ENCODE assay signal across 1 cellular context in the genomic region with DNA sequence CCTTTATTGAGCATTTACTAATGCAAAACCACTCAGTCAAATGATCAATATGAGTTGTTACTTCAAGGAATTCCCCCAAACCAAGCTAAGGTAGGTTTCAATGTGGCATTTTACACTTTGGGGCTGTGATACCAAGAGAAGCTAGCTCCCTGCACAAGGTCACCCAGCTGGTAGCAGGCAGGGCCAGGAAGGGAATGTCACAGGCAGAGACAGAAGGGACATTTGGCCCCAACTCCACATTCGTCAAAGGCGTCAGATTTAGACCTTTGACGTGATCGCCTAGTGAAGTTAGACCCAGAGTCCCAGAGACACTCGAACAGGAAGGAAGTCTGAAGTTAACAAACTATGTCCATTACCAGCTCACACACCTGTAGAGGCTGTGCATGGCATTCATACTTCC.
TF ChIP-seq lines count a peak whose summit lies in the region.

No MANE protein-coding gene starts in this region.

TF ChIP-seq in GM12878, 131 proteins besides CTCF, POLR2A, EP300 and RAD21 (continued from another document and continues in another):
- no peak for TF ChIP-seq SUPT20H (IDR thresholded peaks at IDR 0.05; ENCODE audit: borderline replicate concordance, control insufficient read depth, low read depth, low read length)
- peak; percentile 71; the same call in 1 of the 2 replicates for TF ChIP-seq EED (IDR thresholded peaks at IDR 0.05; ENCODE audit: low read depth)
- no peak for TF ChIP-seq KDM1A (IDR thresholded peaks at IDR 0.05; ENCODE audit: borderline replicate concordance)
- TF ChIP-seq LARP7 (IDR thresholded peaks at IDR 0.05), result no peak
- TF ChIP-seq, protein P1, sequence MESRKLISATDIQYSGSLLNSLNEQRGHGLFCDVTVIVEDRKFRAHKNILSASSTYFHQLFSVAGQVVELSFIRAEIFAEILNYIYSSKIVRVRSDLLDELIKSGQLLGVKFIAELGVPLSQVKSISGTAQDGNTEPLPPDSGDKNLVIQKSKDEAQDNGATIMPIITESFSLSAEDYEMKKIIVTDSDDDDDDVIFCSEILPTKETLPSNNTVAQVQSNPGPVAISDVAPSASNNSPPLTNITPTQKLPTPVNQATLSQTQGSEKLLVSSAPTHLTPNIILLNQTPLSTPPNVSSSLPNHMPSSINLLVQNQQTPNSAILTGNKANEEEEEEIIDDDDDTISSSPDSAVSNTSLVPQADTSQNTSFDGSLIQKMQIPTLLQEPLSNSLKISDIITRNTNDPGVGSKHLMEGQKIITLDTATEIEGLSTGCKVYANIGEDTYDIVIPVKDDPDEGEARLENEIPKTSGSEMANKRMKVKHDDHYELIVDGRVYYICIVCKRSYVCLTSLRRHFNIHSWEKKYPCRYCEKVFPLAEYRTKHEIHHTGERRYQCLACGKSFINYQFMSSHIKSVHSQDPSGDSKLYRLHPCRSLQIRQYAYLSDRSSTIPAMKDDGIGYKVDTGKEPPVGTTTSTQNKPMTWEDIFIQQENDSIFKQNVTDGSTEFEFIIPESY (IDR thresholded peaks at IDR 0.05), result no peak
- no peak for TF ChIP-seq RB1 (IDR thresholded peaks at IDR 0.05; ENCODE audit: borderline replicate concordance)
- TF ChIP-seq SPI1 (IDR thresholded peaks at IDR 0.05; ENCODE audit: borderline replicate concordance, insufficient read depth, low read depth, low read length), result peak; percentile 27; the same call in 1 of the 2 replicates
- TF ChIP-seq PAX5 (IDR thresholded peaks at IDR 0.05; ENCODE audit: borderline replicate concordance, low read depth, low read length), result no peak
- peak; percentile 67; the same call in 1 of the 2 replicates for TF ChIP-seq IKZF1 (conservative IDR thresholded peaks at IDR 0.05)
- no peak for TF ChIP-seq ZBED1 (IDR thresholded peaks at IDR 0.05; ENCODE audit: borderline replicate concordance)
- TF ChIP-seq RELB (IDR thresholded peaks at IDR 0.05; ENCODE audit: low read depth), result peak; percentile 64; the same call in 1 of the 2 replicates
- TF ChIP-seq, protein P2, sequence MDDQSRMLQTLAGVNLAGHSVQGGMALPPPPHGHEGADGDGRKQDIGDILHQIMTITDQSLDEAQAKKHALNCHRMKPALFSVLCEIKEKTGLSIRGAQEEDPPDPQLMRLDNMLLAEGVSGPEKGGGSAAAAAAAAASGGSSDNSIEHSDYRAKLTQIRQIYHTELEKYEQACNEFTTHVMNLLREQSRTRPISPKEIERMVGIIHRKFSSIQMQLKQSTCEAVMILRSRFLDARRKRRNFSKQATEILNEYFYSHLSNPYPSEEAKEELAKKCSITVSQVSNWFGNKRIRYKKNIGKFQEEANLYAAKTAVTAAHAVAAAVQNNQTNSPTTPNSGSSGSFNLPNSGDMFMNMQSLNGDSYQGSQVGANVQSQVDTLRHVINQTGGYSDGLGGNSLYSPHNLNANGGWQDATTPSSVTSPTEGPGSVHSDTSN (IDR thresholded peaks at IDR 0.05; ENCODE audit: insufficient replicate concordance, low read depth, low read length), result no peak
- no peak for TF ChIP-seq ZSCAN29 (IDR thresholded peaks at IDR 0.05)
- TF ChIP-seq IKZF2 (IDR thresholded peaks at IDR 0.05), result peak; percentile 28 to 57; a peak in 3 of 4 replicates
- TF ChIP-seq RUNX3 (IDR thresholded peaks at IDR 0.05; ENCODE audit: low read length), result no peak
- TF ChIP-seq SMC3 (IDR thresholded peaks at IDR 0.05; ENCODE audit: borderline replicate concordance, low read length), result no peak
- TF ChIP-seq ZNF274 (IDR thresholded peaks at IDR 0.05; ENCODE audit: insufficient read depth, insufficient read length), result no peak
- no peak for TF ChIP-seq CHD4 (IDR thresholded peaks at IDR 0.05)
- TF ChIP-seq, protein P3, sequence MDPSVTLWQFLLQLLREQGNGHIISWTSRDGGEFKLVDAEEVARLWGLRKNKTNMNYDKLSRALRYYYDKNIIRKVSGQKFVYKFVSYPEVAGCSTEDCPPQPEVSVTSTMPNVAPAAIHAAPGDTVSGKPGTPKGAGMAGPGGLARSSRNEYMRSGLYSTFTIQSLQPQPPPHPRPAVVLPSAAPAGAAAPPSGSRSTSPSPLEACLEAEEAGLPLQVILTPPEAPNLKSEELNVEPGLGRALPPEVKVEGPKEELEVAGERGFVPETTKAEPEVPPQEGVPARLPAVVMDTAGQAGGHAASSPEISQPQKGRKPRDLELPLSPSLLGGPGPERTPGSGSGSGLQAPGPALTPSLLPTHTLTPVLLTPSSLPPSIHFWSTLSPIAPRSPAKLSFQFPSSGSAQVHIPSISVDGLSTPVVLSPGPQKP (IDR thresholded peaks at IDR 0.05; ENCODE audit: low read depth, low read length), result no peak
- no peak for TF ChIP-seq CBFB (IDR thresholded peaks at IDR 0.05; ENCODE audit: low read depth)
- no peak for TF ChIP-seq HDAC6 (IDR thresholded peaks at IDR 0.05; ENCODE audit: unreplicated experiment)
- TF ChIP-seq, protein P4, sequence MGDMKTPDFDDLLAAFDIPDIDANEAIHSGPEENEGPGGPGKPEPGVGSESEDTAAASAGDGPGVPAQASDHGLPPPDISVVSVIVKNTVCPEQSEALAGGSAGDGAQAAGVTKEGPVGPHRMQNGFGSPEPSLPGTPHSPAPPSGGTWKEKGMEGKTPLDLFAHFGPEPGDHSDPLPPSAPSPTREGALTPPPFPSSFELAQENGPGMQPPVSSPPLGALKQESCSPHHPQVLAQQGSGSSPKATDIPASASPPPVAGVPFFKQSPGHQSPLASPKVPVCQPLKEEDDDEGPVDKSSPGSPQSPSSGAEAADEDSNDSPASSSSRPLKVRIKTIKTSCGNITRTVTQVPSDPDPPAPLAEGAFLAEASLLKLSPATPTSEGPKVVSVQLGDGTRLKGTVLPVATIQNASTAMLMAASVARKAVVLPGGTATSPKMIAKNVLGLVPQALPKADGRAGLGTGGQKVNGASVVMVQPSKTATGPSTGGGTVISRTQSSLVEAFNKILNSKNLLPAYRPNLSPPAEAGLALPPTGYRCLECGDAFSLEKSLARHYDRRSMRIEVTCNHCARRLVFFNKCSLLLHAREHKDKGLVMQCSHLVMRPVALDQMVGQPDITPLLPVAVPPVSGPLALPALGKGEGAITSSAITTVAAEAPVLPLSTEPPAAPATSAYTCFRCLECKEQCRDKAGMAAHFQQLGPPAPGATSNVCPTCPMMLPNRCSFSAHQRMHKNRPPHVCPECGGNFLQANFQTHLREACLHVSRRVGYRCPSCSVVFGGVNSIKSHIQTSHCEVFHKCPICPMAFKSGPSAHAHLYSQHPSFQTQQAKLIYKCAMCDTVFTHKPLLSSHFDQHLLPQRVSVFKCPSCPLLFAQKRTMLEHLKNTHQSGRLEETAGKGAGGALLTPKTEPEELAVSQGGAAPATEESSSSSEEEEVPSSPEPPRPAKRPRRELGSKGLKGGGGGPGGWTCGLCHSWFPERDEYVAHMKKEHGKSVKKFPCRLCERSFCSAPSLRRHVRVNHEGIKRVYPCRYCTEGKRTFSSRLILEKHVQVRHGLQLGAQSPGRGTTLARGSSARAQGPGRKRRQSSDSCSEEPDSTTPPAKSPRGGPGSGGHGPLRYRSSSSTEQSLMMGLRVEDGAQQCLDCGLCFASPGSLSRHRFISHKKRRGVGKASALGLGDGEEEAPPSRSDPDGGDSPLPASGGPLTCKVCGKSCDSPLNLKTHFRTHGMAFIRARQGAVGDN (IDR thresholded peaks at IDR 0.05), result peak; percentile 67
- TF ChIP-seq NFXL1 (IDR thresholded peaks at IDR 0.05; ENCODE audit: borderline replicate concordance), result no peak
- no peak for TF ChIP-seq SRF (IDR thresholded peaks at IDR 0.05; ENCODE audit: low read depth in 2 of 2, low read length in 2 of 2)
- TF ChIP-seq ETV6 (conservative IDR thresholded peaks at IDR 0.05 in 1 of 2, IDR thresholded peaks at IDR 0.05 in 1 of 2; ENCODE audit: borderline replicate concordance in 1 of 2, low read depth in 1 of 2), result no peak
- peak; percentile 40 for TF ChIP-seq RELA (IDR thresholded peaks at IDR 0.05; ENCODE audit: borderline replicate concordance, partially characterized antibody)
- TF ChIP-seq HCFC1 (IDR thresholded peaks at IDR 0.05; ENCODE audit: low read length), result no peak
- TF ChIP-seq SIX5 (IDR thresholded peaks at IDR 0.05; ENCODE audit: low read depth, low read length, severe bottlenecking), result no peak
- TF ChIP-seq, protein P5, sequence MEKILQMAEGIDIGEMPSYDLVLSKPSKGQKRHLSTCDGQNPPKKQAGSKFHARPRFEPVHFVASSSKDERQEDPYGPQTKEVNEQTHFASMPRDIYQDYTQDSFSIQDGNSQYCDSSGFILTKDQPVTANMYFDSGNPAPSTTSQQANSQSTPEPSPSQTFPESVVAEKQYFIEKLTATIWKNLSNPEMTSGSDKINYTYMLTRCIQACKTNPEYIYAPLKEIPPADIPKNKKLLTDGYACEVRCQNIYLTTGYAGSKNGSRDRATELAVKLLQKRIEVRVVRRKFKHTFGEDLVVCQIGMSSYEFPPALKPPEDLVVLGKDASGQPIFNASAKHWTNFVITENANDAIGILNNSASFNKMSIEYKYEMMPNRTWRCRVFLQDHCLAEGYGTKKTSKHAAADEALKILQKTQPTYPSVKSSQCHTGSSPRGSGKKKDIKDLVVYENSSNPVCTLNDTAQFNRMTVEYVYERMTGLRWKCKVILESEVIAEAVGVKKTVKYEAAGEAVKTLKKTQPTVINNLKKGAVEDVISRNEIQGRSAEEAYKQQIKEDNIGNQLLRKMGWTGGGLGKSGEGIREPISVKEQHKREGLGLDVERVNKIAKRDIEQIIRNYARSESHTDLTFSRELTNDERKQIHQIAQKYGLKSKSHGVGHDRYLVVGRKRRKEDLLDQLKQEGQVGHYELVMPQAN (conservative IDR thresholded peaks at IDR 0.05), result no peak
- TF ChIP-seq, protein P6, sequence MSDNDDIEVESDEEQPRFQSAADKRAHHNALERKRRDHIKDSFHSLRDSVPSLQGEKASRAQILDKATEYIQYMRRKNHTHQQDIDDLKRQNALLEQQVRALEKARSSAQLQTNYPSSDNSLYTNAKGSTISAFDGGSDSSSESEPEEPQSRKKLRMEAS (IDR thresholded peaks at IDR 0.05; ENCODE audit: low read depth, low read length), result no peak
- TF ChIP-seq SREBF2 (IDR thresholded peaks at IDR 0.05; ENCODE audit: low read length), result no peak
- peak; percentile 29 for TF ChIP-seq CUX1 (IDR thresholded peaks at IDR 0.05; ENCODE audit: insufficient replicate concordance, low read depth, low read length)
- TF ChIP-seq EGR1 (IDR thresholded peaks at IDR 0.05; ENCODE audit: borderline replicate concordance in 1 of 2, low read depth in 2 of 2, low read length in 2 of 2), result no peak
- TF ChIP-seq MYB (IDR thresholded peaks at IDR 0.05; ENCODE audit: borderline replicate concordance, low read depth, low read length), result no peak
- 0 out of 2 replicates have a peak, but pooled peaks have one; percentile 27 for TF ChIP-seq HDGF (IDR thresholded peaks at IDR 0.05)
